ENCODE assay signal across 23 cellular contexts in the genomic region with DNA sequence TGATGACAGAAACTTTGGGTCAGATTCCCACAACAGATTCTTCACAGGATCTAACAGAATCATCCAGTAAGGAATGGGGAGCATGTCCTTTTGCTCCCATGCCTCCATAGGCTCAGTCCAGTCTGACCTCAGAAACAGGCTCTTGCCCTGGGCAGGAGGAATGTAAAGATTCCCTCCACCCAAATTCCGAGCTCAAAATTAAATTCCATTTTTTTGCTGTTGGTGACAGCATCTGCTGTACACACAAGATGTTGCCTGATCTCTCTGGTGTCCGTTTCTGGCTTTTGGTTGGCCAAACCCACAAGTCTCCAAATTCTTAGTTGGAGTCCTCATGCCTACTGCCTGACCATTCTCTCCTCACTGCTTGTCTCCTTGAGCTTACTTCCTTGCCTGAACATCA. TPM values are rescaled to one million over a fixed set of nuclear protein-coding genes. Genes with fewer than 3 reads are reported as not detected.
DNase-seq lines count a peak whose midpoint lies in the region; ATAC-seq, FAIRE-seq and TF ChIP-seq lines count a peak whose summit lies in the region.
"Had no signal": no experiment of that assay in that cellular context is flagged by ENCODE, and none has a peak within 500 bp of the region (broad histone marks: within the 10 kb centered on the region; RNA-seq: fewer than 3 reads in every experiment).

No MANE protein-coding gene starts in this region.

- ATAC-seq in GM21619 (IDR thresholded peaks at IDR 0.05; ENCODE audit: unreplicated experiment) (no peak), GM21528 (IDR thresholded peaks at IDR 0.05; ENCODE audit: low FRiP score, unreplicated experiment) (no peak)
- ATAC-seq: CD8-positive, alpha-beta T cell; GM23338 had no signal

- H2BK120ac ChIP-seq in H1 (replicated peaks; ENCODE audit: low read depth, low read length) (no peak overlapping the region), trophoblast cell (ENCODE audit: insufficient read depth, low read length, poor library complexity) (no peak overlapping the region)

- H3K4me1 ChIP-seq in H1 (replicated peaks in 1 of 4; ENCODE audit: control insufficient read depth in 3 of 4, insufficient read depth in 4 of 4, low read length in 3 of 4), result peaks cover 0 to 7% (median under 1%) of the 10 kb centered on the region in 4 experiments; a peak in 5 of 7 replicates
- peaks cover 0 to 2% of the 10 kb centered on the region in 2 experiments for H3K4me1 ChIP-seq in trophoblast cell (ENCODE audit: control insufficient read depth in 1 of 2, insufficient read depth in 2 of 2, low read length in 2 of 2)
- no peaks in the 10 kb centered on the region for H3K4me1 ChIP-seq in tibial nerve
- H3K4me1 ChIP-seq: BLaER1, HAP-1 had no signal

- TF ChIP-seq POLR2A in H1 (IDR thresholded peaks at IDR 0.05; ENCODE audit: control extremely low read depth in 1 of 2, low read depth in 2 of 2, low read length in 2 of 2), result no peak
- no peak for TF ChIP-seq POLR2A in tibial nerve (IDR thresholded peaks at IDR 0.05)

- no peaks in the 10 kb centered on the region for H4K20me1 ChIP-seq in H1 (replicated peaks in 1 of 2; ENCODE audit: control insufficient read depth in 1 of 2, insufficient read depth in 2 of 2, low read length in 2 of 2)

- H2BK15ac ChIP-seq in H1 (ENCODE audit: low read length), result 0 out of 2 replicates have a peak overlapping the region, but pooled peaks have one; percentile 61

- H2BK20ac ChIP-seq in H1 (ENCODE audit: low read length), result no peak overlapping the region

- H3K27ac ChIP-seq in H1 (ENCODE audit: low read depth, low read length), result no peak overlapping the region
- H3K27ac ChIP-seq in trophoblast cell (ENCODE audit: low read depth, low read length), result no peak overlapping the region
- no peak overlapping the region for H3K27ac ChIP-seq in tibial nerve
- H3K27ac ChIP-seq: 22Rv1, BLaER1, C4-2B had no signal

- H3K4me2 ChIP-seq in H1 (ENCODE audit: insufficient read depth in 1 of 2, low read depth in 2 of 2, low read length in 2 of 2) (no peak overlapping the region; a peak in 1 of 4 replicates), trophoblast cell (ENCODE audit: low read length) (no peak overlapping the region)
- H3K4me2 ChIP-seq: BLaER1, GM23338 had no signal

- H2BK5ac ChIP-seq in H1 (ENCODE audit: low read depth, low read length) (peak overlapping the region; percentile 11; the same call in 1 of the 2 replicates), trophoblast cell (ENCODE audit: low read depth, low read length, poor library complexity) (no peak overlapping the region)

- no peak overlapping the region for H3K23ac ChIP-seq in H1 (ENCODE audit: insufficient read length)
- no peak overlapping the region for H3K23ac ChIP-seq in trophoblast cell (ENCODE audit: low read length)

- DNase-seq in NCI-H69 (lab: John Stamatoyannopoulos, UW) (peak; percentile 58), H1 (ENCODE audit: low read depth in 1 of 2, low spot score in 2 of 2) (no peak), myocyte (ENCODE audit: low read depth) (peak; percentile 48), trophoblast cell (peak; percentile 2 to 44), NCI-H1417 (lab: John Stamatoyannopoulos, UW) (no peak), tibial nerve (ENCODE audit: low spot score in 2 of 2) (no peak)
- DNase-seq: CD4-positive, CD25-positive, alpha-beta regulatory T cell; CD8-positive, alpha-beta T cell; DMS 273 treated with DMSO at 0.1 percent for 48 hours; DMS79 treated with DMSO at 0.1 percent for 48 hours; GF-D8; HFFc6 had no signal

- H3K27me3 ChIP-seq in H1 (replicated peaks in 1 of 4; ENCODE audit: control insufficient read depth in 3 of 4, extremely low read depth in 1 of 4, insufficient read depth in 3 of 4, low read length in 3 of 4) (no peaks in the 10 kb centered on the region), trophoblast cell (ENCODE audit: insufficient read depth, low read length) (no peaks in the 10 kb centered on the region), tibial nerve (no peaks in the 10 kb centered on the region)
- H3K27me3 ChIP-seq: BLaER1 had no signal

- no peaks in the 10 kb centered on the region for H3K36me3 ChIP-seq in H1 (ENCODE audit: control insufficient read depth in 2 of 4, insufficient read depth in 4 of 4, low read length in 3 of 4)
- H3K36me3 ChIP-seq in trophoblast cell (ENCODE audit: control insufficient read depth in 1 of 2, insufficient read depth in 2 of 2, low read length in 2 of 2), result no peaks in the 10 kb centered on the region
- peaks cover 0 to 4% (median 0%) of the 10 kb centered on the region in 3 donors for H3K36me3 ChIP-seq in tibial nerve
- H3K36me3 ChIP-seq: BLaER1, HAP-1 had no signal

- FAIRE-seq in H1 (lab: Jason Lieb, UNC), result no peak
- FAIRE-seq: A204.1, D721Med, GM12892, H54 had no signal

- H3K9ac ChIP-seq in H1 (replicated peaks in 1 of 4; ENCODE audit: extremely low read depth in 1 of 4, low read depth in 3 of 4, low read length in 3 of 4), result no peak overlapping the region; a peak in 1 of 7 replicates
- no peak overlapping the region for H3K9ac ChIP-seq in trophoblast cell (ENCODE audit: low read length)
- H3K9ac ChIP-seq: BLaER1 had no signal

- H3K14ac ChIP-seq in H1 (ENCODE audit: insufficient read length) (no peak overlapping the region), trophoblast cell (ENCODE audit: low read length) (no peak overlapping the region)

- no peak overlapping the region for H3K4me3 ChIP-seq in H1 (ENCODE audit: extremely low read depth in 1 of 4, insufficient read depth in 2 of 4, low read depth in 3 of 4, low read length in 4 of 4)
- no peak overlapping the region for H3K4me3 ChIP-seq in trophoblast cell (ENCODE audit: low read depth, low read length)
- no peak overlapping the region for H3K4me3 ChIP-seq in tibial nerve
- H3K4me3 ChIP-seq: BLaER1, GM23338, HAP-1 had no signal

- H3K56ac ChIP-seq in H1 (replicated peaks; ENCODE audit: insufficient read length, low read depth, low read length), result no peak overlapping the region

- H3K79me1 ChIP-seq in H1 (ENCODE audit: low read depth, low read length) (no peaks in the 10 kb centered on the region), trophoblast cell (ENCODE audit: low read length) (no peaks in the 10 kb centered on the region)

- no peak for TF ChIP-seq RAD21 in H1 (IDR thresholded peaks at IDR 0.05 in 1 of 2, conservative IDR thresholded peaks at IDR 0.05 in 1 of 2; ENCODE audit: low read depth in 2 of 2, low read length in 2 of 2)

- H4K91ac ChIP-seq in H1 (replicated peaks; ENCODE audit: insufficient read length, low read length) (peak overlapping the region; percentile 20), trophoblast cell (ENCODE audit: low read depth, low read length) (no peak overlapping the region)

- H4K8ac ChIP-seq in H1 (ENCODE audit: extremely low read depth, insufficient read depth, low read length) (no peak overlapping the region), trophoblast cell (ENCODE audit: low read depth, low read length) (no peak overlapping the region)

- WGBS in H1 (ENCODE audit: extremely low coverage in 1 of 2, insufficient coverage in 1 of 2, insufficient read length in 1 of 2, insufficient replicate concordance in 2 of 2, low coverage in 1 of 2, low lambda C conversion rate in 2 of 2, missing lambda C conversion rate in 1 of 2), 2 experiments, result 89% methylated on average over 2 of the region's 2 CpGs; no CpG with 5 or more reads in 1 of the 2 experiments
- WGBS in trophoblast cell (ENCODE audit: extremely low coverage, insufficient coverage, insufficient read length), result no CpG with 5 or more reads among the region's 2 CpGs
- WGBS in tibial nerve, 2 donors, result 75 to 80% methylated on average over 2 of the region's 2 CpGs

- H2BK12ac ChIP-seq in H1 (ENCODE audit: low read depth, low read length), result no peak overlapping the region; the same call in 1 of the 2 replicates
- H2BK12ac ChIP-seq in trophoblast cell (ENCODE audit: low read length), result no peak overlapping the region

- TF ChIP-seq EP300 in H1 (IDR thresholded peaks at IDR 0.05; ENCODE audit: borderline replicate concordance in 1 of 2, low read depth in 2 of 2, low read length in 2 of 2) (no peak), tibial nerve (IDR thresholded peaks at IDR 0.05) (no peak)

- H3K4ac ChIP-seq in H1 (replicated peaks; ENCODE audit: insufficient read length, low read depth, low read length) (no peak overlapping the region), trophoblast cell (ENCODE audit: low read depth, low read length) (no peak overlapping the region)

- no peak overlapping the region for H3K18ac ChIP-seq in H1 (ENCODE audit: extremely low read depth, low read length)
- H3K18ac ChIP-seq in trophoblast cell (ENCODE audit: low read length), result no peak overlapping the region

- no peak for TF ChIP-seq CTCF in H1 (IDR thresholded peaks at IDR 0.05; ENCODE audit: control extremely low read depth in 1 of 3, insufficient read depth in 1 of 3, low read depth in 1 of 3, low read length in 3 of 3)
- no peak for TF ChIP-seq CTCF in tibial nerve (IDR thresholded peaks at IDR 0.05)

- POLR2A ChIA-PET in H1 (lab: Charles Lee; ENCODE audit: partially characterized antibody), result no interaction called here

- H4K5ac ChIP-seq in H1 (ENCODE audit: insufficient read length, low read depth, low read length), result no peak overlapping the region

- no peaks in the 10 kb centered on the region for H3K79me2 ChIP-seq in H1 (ENCODE audit: control insufficient read depth in 1 of 2, insufficient read depth in 2 of 2, low read length in 2 of 2)
- H3K79me2 ChIP-seq in trophoblast cell (ENCODE audit: control insufficient read depth, insufficient read depth, low read length, poor library complexity), result no peaks in the 10 kb centered on the region

- no peaks in the 10 kb centered on the region for H3K23me2 ChIP-seq in H1 (ENCODE audit: low read depth, low read length)

- H3K9me3 ChIP-seq in H1 (ENCODE audit: insufficient read depth in 2 of 2, low read depth in 1 of 2, low read length in 1 of 2), result no peaks in the 10 kb centered on the region
- H3K9me3 ChIP-seq in trophoblast cell (ENCODE audit: insufficient read depth, low read depth, low read length), result no peaks in the 10 kb centered on the region
- H3K9me3 ChIP-seq in tibial nerve, result no peaks in the 10 kb centered on the region
- H3K9me3 ChIP-seq: BLaER1, HAP-1 had no signal

- H2AFZ ChIP-seq in H1 (ENCODE audit: low read length), result no peak overlapping the region
- H2AFZ ChIP-seq in trophoblast cell (ENCODE audit: insufficient read depth, low read length, poor library complexity), result no peak overlapping the region
- H2AFZ ChIP-seq: GM23338 had no signal

- no peak overlapping the region for H4K12ac ChIP-seq in trophoblast cell (ENCODE audit: low read depth, low read length)

- CTCF ChIA-PET in H1 (lab: Charles Lee; ENCODE audit: partially characterized antibody), result no interaction called here

- H2AK5ac ChIP-seq in H1 (ENCODE audit: low read depth, low read length), result no peak overlapping the region
- H2AK5ac ChIP-seq in trophoblast cell (ENCODE audit: low read length), result no peak overlapping the region

RNA-seq across cellular contexts. Expression of a gene that starts 53.7 kb away (rescaled TPM):
- 75.3 and 80.2 TPM in 2 replicates for total RNA-seq in H1 (2021; fragmentation: NEBNext Ultra II Directional; extraction: Animal tissue kit (Norgen Biotek cat#: 25700))
- polyA plus RNA-seq in H1 (2011; rRNA removed), result 9.6 and 20.8 TPM in 2 replicates
- 207 TPM for polyA plus RNA-seq in H1 (2011; cell fraction: cytosol; rRNA removed)
- 6.5 TPM for polyA plus RNA-seq in H1 (2011; cell fraction: nucleus; rRNA removed)
- 253 to 814 TPM (median 543 TPM) in 4 replicates for polyA plus RNA-seq in H1 (2012, experiment 1 of 2)
- 70.9 TPM for polyA plus RNA-seq in H1 (2012, experiment 2 of 2)
- 158 TPM for polyA plus RNA-seq in H1 (2013, experiment 1 of 2)
- 184 TPM for polyA plus RNA-seq in H1 (2013, experiment 2 of 2)
- 5.5 and 13.6 TPM in 2 replicates for polyA minus RNA-seq in H1 (2011; rRNA and poly(A)+ RNA removed)
- polyA minus RNA-seq in H1 (2011; cell fraction: cytosol; rRNA and poly(A)+ RNA removed), result 36.6 TPM
- 13.1 TPM for polyA minus RNA-seq in H1 (2011; cell fraction: nucleus; rRNA and poly(A)+ RNA removed)
- 17.2 and 59.0 TPM in 2 replicates for total RNA-seq in myocyte
- 300 TPM for polyA plus RNA-seq in myocyte (2012)
- polyA plus RNA-seq in trophoblast cell (2013), result 117 TPM in 2 replicates
- 10 to 100 TPM; 15.1 to 24.3 (median 16.9) TPM for total RNA-seq in tibial nerve

Comparison
In these comparisons a context has a peak if more than half of its experiments do, and no peak if none do; other contexts are left out.
1. DNase-seq: peak in NCI-H69 (single experiment), myocyte (single experiment) and trophoblast cell (2 of 2); none in H1 (0 of 2), NCI-H1417 (0 of 3) and tibial nerve (0 of 2).